In the genomic region with DNA sequence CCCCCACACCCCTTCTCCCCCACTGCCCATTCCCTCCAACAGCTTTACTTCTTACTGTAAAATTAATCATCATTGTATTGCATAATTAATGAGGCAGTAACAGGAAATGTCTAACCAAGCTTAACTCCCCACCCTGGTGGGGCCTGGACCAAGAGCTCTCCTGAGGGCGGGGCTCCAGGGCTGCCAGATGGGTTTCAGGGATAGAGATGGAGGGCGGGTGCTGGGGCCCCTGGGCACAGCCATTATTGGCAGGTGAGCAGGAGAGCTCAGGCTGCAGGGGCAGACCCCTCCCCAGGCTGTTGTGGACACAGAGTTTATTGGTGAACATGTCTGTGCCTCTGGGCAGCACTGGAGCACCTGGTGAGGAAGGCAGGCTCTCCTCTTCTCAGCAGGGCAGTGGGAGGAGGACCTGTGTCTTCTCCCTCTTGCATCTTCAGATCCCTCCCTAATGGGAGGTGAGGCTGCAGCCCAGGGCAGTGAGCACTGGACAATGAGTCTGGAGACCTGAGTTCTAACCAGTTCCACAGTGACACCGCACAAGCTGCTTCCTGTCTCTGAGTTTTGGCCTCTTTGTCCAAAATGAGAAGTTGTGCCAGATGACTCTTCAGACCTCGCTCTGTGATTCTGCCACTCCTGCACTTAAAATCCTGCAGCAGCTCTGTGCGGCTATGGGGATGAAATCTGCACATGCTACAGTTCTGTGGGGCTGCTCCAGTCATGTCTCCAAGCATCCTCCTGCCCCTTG, we compare ENCODE assay signal across 21 cellular contexts.
DNase-seq lines count a peak whose midpoint lies in the region; ATAC-seq and TF ChIP-seq lines count a peak whose summit lies in the region.
"Had no signal": no experiment of that assay in that cellular context is flagged by ENCODE, and none has a peak within 500 bp of the region (broad histone marks: within the 10 kb centered on the region; RNA-seq: fewer than 3 reads in every experiment).

No MANE protein-coding gene starts in this region.

- no peaks in the 10 kb centered on the region for H3K36me3 Mint-ChIP-seq in brain

- no peaks in the 10 kb centered on the region for H3K4me1 ChIP-seq in heart right ventricle
- H3K4me1 ChIP-seq: Peyer's patch had no signal

- H3K36me3 ChIP-seq in heart right ventricle: no peaks in the 10 kb centered on the region
- H3K36me3 ChIP-seq in H7 (replicated peaks; ENCODE audit: control insufficient read depth, insufficient read depth, low read length): no peaks in the 10 kb centered on the region
- H3K36me3 ChIP-seq: Peyer's patch had no signal

- H3K4me3 ChIP-seq in heart right ventricle (no peak overlapping the region), H7 (ENCODE audit: insufficient read depth, low read depth, low read length) (no peak overlapping the region)
- H3K4me3 ChIP-seq: GM23338, K562, Peyer's patch had no signal

- H3K27me3 ChIP-seq in heart right ventricle (peaks cover 0 to 12% (median 0%) of the 10 kb centered on the region in 7 donors), H7 (ENCODE audit: control insufficient read depth, insufficient read depth, low read length) (no peaks in the 10 kb centered on the region)
- H3K27me3 ChIP-seq: Peyer's patch had no signal

- WGBS in heart right ventricle, 2 donors: 89 to 91% methylated on average over 5 of the region's 5 CpGs

- intact Hi-C loops in Right ventricle myocardium inferior (cut with DNase I) (no loop called here), heart right ventricle (cut with DNase I) (loop anchor here in 1 of 10 donors (10.0 kb wide), 1 partner anchor 56 kb away; no protein-coding TSS in a partner anchor)

- peaks cover 87% of the 10 kb centered on the region for H3K4me1 Mint-ChIP-seq in brain

- no peak overlapping the region for H3K4me3 Mint-ChIP-seq in brain
- H3K4me3 Mint-ChIP-seq: GM23338; T-helper 1 cell treated with Interleukin-12 subunit alpha and Interleukin-12 subunit beta and Interleukin-4 antibody, amounts not matched to agents 30 μg/mL and 1 μg/mL, for 36 hours had no signal

- H3K27me3 Mint-ChIP-seq in brain: peaks cover 3% of the 10 kb centered on the region

- peaks cover 0 to 2% (median 0%) of the 10 kb centered on the region in 5 experiments for H3K9me3 Mint-ChIP-seq in brain
- H3K9me3 Mint-ChIP-seq: GM23338; T-helper 1 cell treated with Interleukin-12 subunit alpha and Interleukin-12 subunit beta and Interleukin-4 antibody, amounts not matched to agents 30 μg/mL and 1 μg/mL, for 36 hours had no signal

- ATAC-seq in Right ventricle myocardium inferior: no peak
- no peak for ATAC-seq in heart right ventricle
- no peak for ATAC-seq in GM18868 (IDR thresholded peaks at IDR 0.05; ENCODE audit: unreplicated experiment)
- ATAC-seq: GM23338, K562 had no signal

- H3K27ac Mint-ChIP-seq in brain: peak overlapping the region in 4 of 5 experiments; percentile 15 to 85 (median 75)
- H3K27ac Mint-ChIP-seq: GM23338; T-helper 1 cell treated with Interleukin-12 subunit alpha and Interleukin-12 subunit beta and Interleukin-4 antibody, amounts not matched to agents 30 μg/mL and 1 μg/mL, for 36 hours had no signal

- no peaks in the 10 kb centered on the region for H3K9me3 ChIP-seq in heart right ventricle
- H3K9me3 ChIP-seq: Peyer's patch had no signal

- peak; percentile 2 for DNase-seq in DMS 273 (lab: John Stamatoyannopoulos, UW; ENCODE audit: unreplicated experiment)
- no peak for DNase-seq in DMS 273 treated with DMSO at 0.1 percent for 48 hours (lab: John Stamatoyannopoulos, UW)
- DNase-seq in Right ventricle myocardium inferior (ENCODE audit: missing footprints): peak; percentile 11
- DNase-seq in heart right ventricle: no peak
- no peak for DNase-seq in ecto neural progenitor cell (ENCODE audit: low spot score)
- no peak for DNase-seq in H7
- DNase-seq: DND-41, GDM1, NCI-H1048, NCI-H187, NCI-H510A treated with DMSO at 0.1 percent for 48 hours, Peyer's patch, SHP77 had no signal

- H3K27ac ChIP-seq in heart right ventricle: no peak overlapping the region
- H3K27ac ChIP-seq: 22Rv1, C4-2B, HL-60, Peyer's patch had no signal

- TF ChIP-seq CTCF in heart right ventricle (IDR thresholded peaks at IDR 0.05) (no peak), brain (conservative IDR thresholded peaks at IDR 0.05) (no peak)

Comparison
In these comparisons a context has a peak if more than half of its experiments do, and no peak if none do; other contexts are left out.
1. DNase-seq: peak in DMS 273 (single experiment) and Right ventricle myocardium inferior (single experiment); none in DMS 273 treated with DMSO at 0.1 percent for 48 hours (single experiment), heart right ventricle (0 of 2), ecto neural progenitor cell (single experiment) and H7 (single experiment).